15 cellular contexts compared by ENCODE assay signal in the genomic region with DNA sequence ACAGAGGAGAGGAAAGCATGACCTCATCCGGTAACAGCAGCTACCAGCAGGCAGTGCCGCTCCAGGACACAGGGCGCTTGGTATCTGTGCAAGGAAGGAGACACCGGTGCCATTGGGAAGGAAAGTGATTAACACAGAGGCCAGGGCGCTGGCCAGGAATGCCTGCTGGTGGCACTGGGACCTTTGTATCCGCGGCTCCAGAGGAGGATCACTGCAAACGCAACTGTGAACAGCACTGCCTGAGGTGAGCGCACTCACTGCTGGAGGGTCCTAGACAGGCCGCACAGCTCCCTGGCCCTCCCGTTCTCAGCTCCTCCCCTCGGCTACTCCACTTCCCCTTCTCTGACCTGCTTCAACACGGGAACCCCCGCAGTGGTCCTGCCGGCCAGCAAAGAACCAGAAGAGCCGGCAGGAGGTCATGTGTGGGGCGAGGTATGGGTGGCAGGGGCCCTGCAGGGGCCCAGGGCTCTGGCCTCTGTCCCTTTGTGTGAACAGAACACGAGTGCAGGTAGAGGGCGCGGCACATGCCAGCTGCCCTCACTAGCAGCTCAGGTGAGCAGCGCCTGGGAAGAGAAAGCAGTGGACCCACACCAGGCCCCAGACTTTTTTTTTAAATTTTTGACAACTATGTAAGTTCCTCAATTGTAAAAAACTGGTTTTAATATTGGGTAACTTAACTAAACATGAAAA.
DNase-seq lines count a peak whose midpoint lies in the region; ATAC-seq and TF ChIP-seq lines count a peak whose summit lies in the region.
"Had no signal": no experiment of that assay in that cellular context is flagged by ENCODE, and none has a peak within 500 bp of the region (broad histone marks: within the 10 kb centered on the region; RNA-seq: fewer than 3 reads in every experiment).

No MANE protein-coding gene starts in this region.

- H3K27me3 Mint-ChIP-seq in WTC11 (ENCODE audit: low read depth) = no peaks in the 10 kb centered on the region
- H3K27me3 Mint-ChIP-seq in activated naive CD4-positive, alpha-beta T cell treated with anti-CD3 and anti-CD28 coated beads for 36 hours (ENCODE audit: low read depth) = peaks cover 2% of the 10 kb centered on the region

- H3K4ac ChIP-seq in mesendoderm (ENCODE audit: low read depth, low read length) = no peak overlapping the region

- no peak overlapping the region for H3K18ac ChIP-seq in mesendoderm (ENCODE audit: low read length)

- TF ChIP-seq CTCF in WTC11 (IDR thresholded peaks at IDR 0.05) (no peak), thyroid gland (IDR thresholded peaks at IDR 0.05) (no peak)

- no peak overlapping the region for H4K8ac ChIP-seq in mesendoderm (ENCODE audit: low read depth, low read length)

- ATAC-seq in WTC11 (peak; percentile 78), GM21515 (IDR thresholded peaks at IDR 0.05; ENCODE audit: unreplicated experiment) (no peak)
- ATAC-seq: pancreas had no signal

- 0 out of 2 replicates have a peak, but pooled peaks cover under 1% of the 10 kb centered on the region for H3K9me3 Mint-ChIP-seq in WTC11
- H3K9me3 Mint-ChIP-seq in activated naive CD4-positive, alpha-beta T cell treated with anti-CD3 and anti-CD28 coated beads for 36 hours = no peaks in the 10 kb centered on the region

- no peak for TF ChIP-seq POLR2A in thyroid gland (IDR thresholded peaks at IDR 0.05)

- no peaks in the 10 kb centered on the region for H3K4me1 ChIP-seq in mesendoderm (ENCODE audit: control insufficient read depth, low read depth, low read length)
- H3K4me1 ChIP-seq in thyroid gland = no peaks in the 10 kb centered on the region
- H3K4me1 ChIP-seq: pancreas, tibial nerve had no signal

- no peaks in the 10 kb centered on the region for H3K79me1 ChIP-seq in mesendoderm (ENCODE audit: low read length)

- CTCF ChIA-PET in WTC11 (lab: Charles Lee) = interaction anchor here (2.1 kb wide), 1 partner anchor 60 kb away, joined by 6 read pairs; no protein-coding TSS in a partner anchor
- CTCF ChIA-PET in activated naive CD4-positive, alpha-beta T cell treated with anti-CD3 and anti-CD28 coated beads for 36 hours (lab: Charles Lee) = interaction anchor here (0.7 kb wide), 1 partner anchor 474 kb away, joined by 3 read pairs; no protein-coding TSS in a partner anchor

- DNase-seq in COLO668 (lab: John Stamatoyannopoulos, UW; ENCODE audit: unreplicated experiment) = peak; percentile 41
- DNase-seq in ELF-1 (ENCODE audit: low read depth, low spot score) = peak; percentile 70
- DNase-seq in WTC11 (ENCODE audit: low spot score) = no peak
- DNase-seq in mesendoderm = peak; percentile 49
- DNase-seq in thyroid gland = no peak
- DNase-seq in activated naive CD4-positive, alpha-beta T cell treated with anti-CD3 and anti-CD28 coated beads for 36 hours = no peak
- DNase-seq in foreskin melanocyte = no peak
- DNase-seq: activated naive CD4-positive, alpha-beta T cell treated with anti-CD3 and anti-CD28 coated beads, Interleukin-2, amount 50 U/mL, for 16 hours; NCI-H1417 treated with DMSO at 0.1 percent for 48 hours; NCI-H446 treated with DMSO at 0.1 percent for 48 hours had no signal

- no peak overlapping the region for H2AK5ac ChIP-seq in mesendoderm (ENCODE audit: low read length)

- intact Hi-C loops in thyroid gland (cut with DNase I) = no loop called here
- intact Hi-C loops in activated naive CD4-positive, alpha-beta T cell treated with anti-CD3 and anti-CD28 coated beads for 36 hours (cut with micrococcal nuclease) = no loop called here

- POLR2A ChIA-PET in WTC11 (lab: Charles Lee) = no interaction called here

- H3K9me3 ChIP-seq in thyroid gland = no peaks in the 10 kb centered on the region
- H3K9me3 ChIP-seq: pancreas, tibial nerve had no signal

- no peak overlapping the region for H3K27ac Mint-ChIP-seq in WTC11
- no peak overlapping the region for H3K27ac Mint-ChIP-seq in activated naive CD4-positive, alpha-beta T cell treated with anti-CD3 and anti-CD28 coated beads for 36 hours
- H3K27ac Mint-ChIP-seq: B cell had no signal

- no peak overlapping the region for H4K5ac ChIP-seq in mesendoderm (ENCODE audit: low read length)

- H3K4me3 Mint-ChIP-seq in WTC11 = no peak overlapping the region
- no peak overlapping the region for H3K4me3 Mint-ChIP-seq in activated naive CD4-positive, alpha-beta T cell treated with anti-CD3 and anti-CD28 coated beads for 36 hours
- H3K4me3 Mint-ChIP-seq: B cell had no signal

- peaks cover 1% of the 10 kb centered on the region for H3K36me3 Mint-ChIP-seq in WTC11
- no peaks in the 10 kb centered on the region for H3K36me3 Mint-ChIP-seq in activated naive CD4-positive, alpha-beta T cell treated with anti-CD3 and anti-CD28 coated beads for 36 hours (ENCODE audit: low read depth)

- H3K9ac ChIP-seq in mesendoderm (ENCODE audit: low read length) = no peak overlapping the region

- H3K36me3 ChIP-seq in mesendoderm (ENCODE audit: control insufficient read depth, insufficient read depth, low read length) (no peaks in the 10 kb centered on the region), thyroid gland (no peaks in the 10 kb centered on the region)
- H3K36me3 ChIP-seq: pancreas, tibial nerve had no signal

- no peak overlapping the region for H3K23ac ChIP-seq in mesendoderm (ENCODE audit: low read length)

- H3K4me1 Mint-ChIP-seq in WTC11 = peaks cover 5% of the 10 kb centered on the region; the same call in 1 of the 2 replicates
- peaks cover 6% of the 10 kb centered on the region for H3K4me1 Mint-ChIP-seq in activated naive CD4-positive, alpha-beta T cell treated with anti-CD3 and anti-CD28 coated beads for 36 hours (ENCODE audit: low read depth)
- H3K4me1 Mint-ChIP-seq: B cell had no signal

- H3K4me2 ChIP-seq in mesendoderm (ENCODE audit: low read length) = no peak overlapping the region

- no peak overlapping the region for H3K27ac ChIP-seq in mesendoderm (ENCODE audit: low read depth, low read length)
- H3K27ac ChIP-seq in thyroid gland = no peak overlapping the region
- H3K27ac ChIP-seq: pancreas, skin epidermis, tibial nerve had no signal

- H2BK15ac ChIP-seq in mesendoderm (replicated peaks; ENCODE audit: low read depth) = no peak overlapping the region

- H3K4me3 ChIP-seq in mesendoderm (ENCODE audit: low read length) = no peak overlapping the region
- no peak overlapping the region for H3K4me3 ChIP-seq in thyroid gland (replicated peaks in 1 of 3)
- H3K4me3 ChIP-seq: pancreas, skin epidermis, tibial nerve had no signal

- H2BK5ac ChIP-seq in mesendoderm (ENCODE audit: low read length) = no peak overlapping the region

- WGBS in mesendoderm (ENCODE audit: extremely low coverage, insufficient coverage, low lambda C conversion rate) = no CpG with 5 or more reads among the region's 21 CpGs
- 52 to 62% methylated on average over 15 to 20 of the region's 21 CpGs for WGBS in thyroid gland, 2 donors

- H3K79me2 ChIP-seq in mesendoderm (ENCODE audit: control insufficient read depth, insufficient read depth, low read length) = no peaks in the 10 kb centered on the region

- no peak overlapping the region for H2BK120ac ChIP-seq in mesendoderm (ENCODE audit: low read depth, low read length)

- H3K27me3 ChIP-seq in mesendoderm (ENCODE audit: insufficient read depth, low read length, poor library complexity) (no peaks in the 10 kb centered on the region), thyroid gland (no peaks in the 10 kb centered on the region)
- H3K27me3 ChIP-seq: pancreas, tibial nerve had no signal

- H3K56ac ChIP-seq in mesendoderm (ENCODE audit: low read length) = peak overlapping the region; percentile 67

TF ChIP-seq in WTC11, 78 proteins besides CTCF, POLR2A, EP300 and RAD21 (continues in another document):
- TF ChIP-seq MXD4 (CRISPR knock-in tag; IDR thresholded peaks at IDR 0.05; ENCODE audit: borderline replicate concordance) = no peak
- TF ChIP-seq, protein P1, sequence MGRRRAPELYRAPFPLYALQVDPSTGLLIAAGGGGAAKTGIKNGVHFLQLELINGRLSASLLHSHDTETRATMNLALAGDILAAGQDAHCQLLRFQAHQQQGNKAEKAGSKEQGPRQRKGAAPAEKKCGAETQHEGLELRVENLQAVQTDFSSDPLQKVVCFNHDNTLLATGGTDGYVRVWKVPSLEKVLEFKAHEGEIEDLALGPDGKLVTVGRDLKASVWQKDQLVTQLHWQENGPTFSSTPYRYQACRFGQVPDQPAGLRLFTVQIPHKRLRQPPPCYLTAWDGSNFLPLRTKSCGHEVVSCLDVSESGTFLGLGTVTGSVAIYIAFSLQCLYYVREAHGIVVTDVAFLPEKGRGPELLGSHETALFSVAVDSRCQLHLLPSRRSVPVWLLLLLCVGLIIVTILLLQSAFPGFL (CRISPR knock-in tag; IDR thresholded peaks at IDR 0.05; ENCODE audit: borderline replicate concordance) = no peak
- no peak for TF ChIP-seq KAT7 (CRISPR knock-in tag; IDR thresholded peaks at IDR 0.05; ENCODE audit: borderline replicate concordance)
- TF ChIP-seq, protein P2, sequence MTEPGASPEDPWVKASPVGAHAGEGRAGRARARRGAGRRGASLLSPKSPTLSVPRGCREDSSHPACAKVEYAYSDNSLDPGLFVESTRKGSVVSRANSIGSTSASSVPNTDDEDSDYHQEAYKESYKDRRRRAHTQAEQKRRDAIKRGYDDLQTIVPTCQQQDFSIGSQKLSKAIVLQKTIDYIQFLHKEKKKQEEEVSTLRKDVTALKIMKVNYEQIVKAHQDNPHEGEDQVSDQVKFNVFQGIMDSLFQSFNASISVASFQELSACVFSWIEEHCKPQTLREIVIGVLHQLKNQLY (CRISPR knock-in tag; IDR thresholded peaks at IDR 0.05) = no peak
- no peak for TF ChIP-seq TEAD1 (CRISPR knock-in tag; IDR thresholded peaks at IDR 0.05)
- TF ChIP-seq, protein P3, sequence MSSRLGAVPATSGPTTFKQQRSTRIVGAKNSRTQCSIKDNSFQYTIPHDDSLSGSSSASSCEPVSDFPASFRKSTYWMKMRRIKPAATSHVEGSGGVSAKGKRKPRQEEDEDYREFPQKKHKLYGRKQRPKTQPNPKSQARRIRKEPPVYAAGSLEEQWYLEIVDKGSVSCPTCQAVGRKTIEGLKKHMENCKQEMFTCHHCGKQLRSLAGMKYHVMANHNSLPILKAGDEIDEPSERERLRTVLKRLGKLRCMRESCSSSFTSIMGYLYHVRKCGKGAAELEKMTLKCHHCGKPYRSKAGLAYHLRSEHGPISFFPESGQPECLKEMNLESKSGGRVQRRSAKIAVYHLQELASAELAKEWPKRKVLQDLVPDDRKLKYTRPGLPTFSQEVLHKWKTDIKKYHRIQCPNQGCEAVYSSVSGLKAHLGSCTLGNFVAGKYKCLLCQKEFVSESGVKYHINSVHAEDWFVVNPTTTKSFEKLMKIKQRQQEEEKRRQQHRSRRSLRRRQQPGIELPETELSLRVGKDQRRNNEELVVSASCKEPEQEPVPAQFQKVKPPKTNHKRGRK (CRISPR knock-in tag; IDR thresholded peaks at IDR 0.05; ENCODE audit: borderline replicate concordance) = no peak
- no peak for TF ChIP-seq CREM (CRISPR knock-in tag; IDR thresholded peaks at IDR 0.05)
- TF ChIP-seq, protein P4, sequence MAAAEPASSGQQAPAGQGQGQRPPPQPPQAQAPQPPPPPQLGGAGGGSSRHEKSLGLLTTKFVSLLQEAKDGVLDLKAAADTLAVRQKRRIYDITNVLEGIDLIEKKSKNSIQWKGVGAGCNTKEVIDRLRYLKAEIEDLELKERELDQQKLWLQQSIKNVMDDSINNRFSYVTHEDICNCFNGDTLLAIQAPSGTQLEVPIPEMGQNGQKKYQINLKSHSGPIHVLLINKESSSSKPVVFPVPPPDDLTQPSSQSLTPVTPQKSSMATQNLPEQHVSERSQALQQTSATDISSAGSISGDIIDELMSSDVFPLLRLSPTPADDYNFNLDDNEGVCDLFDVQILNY (CRISPR knock-in tag; IDR thresholded peaks at IDR 0.05) = no peak

Comparison
In these comparisons a context has a peak if more than half of its experiments do, and no peak if none do; other contexts are left out.
1. DNase-seq: peak in COLO668 (single experiment), ELF-1 (single experiment) and mesendoderm (single experiment); none in WTC11 (single experiment), thyroid gland (0 of 2), activated naive CD4-positive, alpha-beta T cell treated with anti-CD3 and anti-CD28 coated beads for 36 hours (single experiment) and foreskin melanocyte (single experiment).